8 cellular contexts compared by ENCODE assay signal in genomic region chr10:58693919-58694318, GRCh38.
"Had no signal": no experiment of that assay in that cellular context is flagged by ENCODE, and none has a peak within 500 bp of the region (broad histone marks: within the 10 kb centered on the region; RNA-seq: fewer than 3 reads in every experiment).

No MANE protein-coding gene starts in this region.

- H3K9ac ChIP-seq: GM23248 had no signal

- H3K4me3 ChIP-seq: GM23248, HAP-1 had no signal

- ATAC-seq: HCT116 had no signal

- H3K27ac ChIP-seq: GM23248, HL-60 had no signal

- H3K4me1 ChIP-seq: HAP-1 had no signal

- H3K36me3 ChIP-seq: HAP-1 had no signal

- H2AFZ ChIP-seq: GM23248 had no signal

- DNase-seq: GM23248, GOT3, H7, HFFc6, KG1 had no signal

- H3K9me3 ChIP-seq: HAP-1 had no signal
